Comparison of ENCODE assay signal across 30 cellular contexts in genomic region chr1:24450321-24450720, GRCh38.
"Had no signal": no experiment of that assay in that cellular context is flagged by ENCODE, and none has a peak within 500 bp of the region (broad histone marks: within the 10 kb centered on the region; RNA-seq: fewer than 3 reads in every experiment).

No MANE protein-coding gene starts in this region.

- H3K9me3 ChIP-seq: body of pancreas, esophagus squamous epithelium, gastroesophageal sphincter, heart right ventricle had no signal

- H3K4me3 Mint-ChIP-seq: activated CD4-positive, alpha-beta memory T cell treated with anti-CD3 and anti-CD28 coated beads for 36 hours; activated CD4-positive, alpha-beta T cell treated with anti-CD3 and anti-CD28 coated beads for 36 hours; activated CD4-positive, alpha-beta T cell treated with anti-CD3 and anti-CD28 coated beads, Interleukin-2, amount 10 ng/mL, durations not matched to agents 24 days and 14 days; activated CD8-positive, alpha-beta T cell treated with anti-CD3 and anti-CD28 coated beads, Interleukin-2, amount 10 ng/mL, durations not matched to agents 7 days and 5 days; activated naive CD8-positive, alpha-beta T cell; activated T-cell treated with anti-CD3 and anti-CD28 coated beads, Interleukin-2, amount 50 U/mL, for 24 hours; activated T-cell treated with anti-CD3 and anti-CD28 coated beads, Interleukin-2, amount 50 U/mL, for 72 hours; T-helper 1 cell treated with Interleukin-12 subunit alpha and Interleukin-12 subunit beta and Interleukin-4 antibody, amounts not matched to agents 30 μg/mL and 1 μg/mL, for 36 hours; T-helper 2 cell treated with Interferon-gamma antibody and Interleukin-4, amounts not matched to agents 5 μg/mL and 100 μg/mL, for 36 hours had no signal

- DNase-seq: activated CD4-positive, alpha-beta memory T cell treated with anti-CD3 and anti-CD28 coated beads for 36 hours; activated CD4-positive, alpha-beta T cell treated with anti-CD3 and anti-CD28 coated beads for 36 hours; activated CD4-positive, alpha-beta T cell treated with anti-CD3 and anti-CD28 coated beads, Interleukin-2, amount 10 ng/mL, durations not matched to agents 24 days and 14 days; activated CD4-positive, CD25-positive, alpha-beta regulatory T cell; activated CD4-positive, CD25-positive, alpha-beta regulatory T cell treated with anti-CD3 and anti-CD28 coated beads, Interleukin-2, amount 50 U/mL, for 72 hours; activated CD8-positive, alpha-beta memory T cell treated with anti-CD3 and anti-CD28 coated beads, Interleukin-2, amount 50 U/mL, for 48 hours; activated CD8-positive, alpha-beta T cell treated with anti-CD3 and anti-CD28 coated beads, Interleukin-2, amount 10 ng/mL, durations not matched to agents 7 days and 5 days; activated effector memory CD4-positive, alpha-beta T cell treated with Interleukin-2 at 50 U/mL for 16 hours; activated gamma-delta T cell treated with Interleukin-2 at 50 U/mL for 16 hours; activated naive CD4-positive, alpha-beta T cell treated with anti-CD3 and anti-CD28 coated beads, Interleukin-2, amount 50 U/mL, for 16 hours; activated naive CD4-positive, alpha-beta T cell treated with Interleukin-2 at 50 U/mL for 16 hours; activated T-cell treated with anti-CD3 and anti-CD28 coated beads for 4 hours; activated T-cell treated with anti-CD3 and anti-CD28 coated beads, Interleukin-2, amount 50 U/mL, for 24 hours; activated T-cell treated with anti-CD3 and anti-CD28 coated beads, Interleukin-2, amount 50 U/mL, for 72 hours; amygdala; aorta; body of pancreas; caudate nucleus; cortex of kidney; dermis blood vessel endothelial cell; effector CD4-positive, alpha-beta T cell; esophagus squamous epithelium; foreskin melanocyte; heart right ventricle; T1000; WERI-Rb-1 had no signal

- H3K27me3 Mint-ChIP-seq: activated CD4-positive, alpha-beta memory T cell treated with anti-CD3 and anti-CD28 coated beads for 36 hours; activated CD4-positive, alpha-beta T cell treated with anti-CD3 and anti-CD28 coated beads for 36 hours; activated CD4-positive, alpha-beta T cell treated with anti-CD3 and anti-CD28 coated beads, Interleukin-2, amount 10 ng/mL, durations not matched to agents 24 days and 14 days; activated naive CD8-positive, alpha-beta T cell; activated T-cell treated with anti-CD3 and anti-CD28 coated beads, Interleukin-2, amount 50 U/mL, for 24 hours had no signal

- ATAC-seq: activated CD8-positive, alpha-beta T cell treated with anti-CD3 and anti-CD28 coated beads, Interleukin-2, amount 10 ng/mL, durations not matched to agents 7 days and 5 days; activated T-cell treated with anti-CD3 and anti-CD28 coated beads, Interleukin-2, amount 50 U/mL, for 72 hours; body of pancreas; gastroesophageal sphincter; heart right ventricle had no signal

- H3K27ac Mint-ChIP-seq: activated CD4-positive, alpha-beta memory T cell treated with anti-CD3 and anti-CD28 coated beads for 36 hours; activated CD8-positive, alpha-beta T cell treated with anti-CD3 and anti-CD28 coated beads, Interleukin-2, amount 10 ng/mL, durations not matched to agents 7 days and 5 days; activated T-cell treated with anti-CD3 and anti-CD28 coated beads, Interleukin-2, amount 50 U/mL, for 24 hours; activated T-cell treated with anti-CD3 and anti-CD28 coated beads, Interleukin-2, amount 50 U/mL, for 72 hours; T-helper 1 cell treated with Interleukin-12 subunit alpha and Interleukin-12 subunit beta and Interleukin-4 antibody, amounts not matched to agents 30 μg/mL and 1 μg/mL, for 36 hours had no signal
